In the genomic region with DNA sequence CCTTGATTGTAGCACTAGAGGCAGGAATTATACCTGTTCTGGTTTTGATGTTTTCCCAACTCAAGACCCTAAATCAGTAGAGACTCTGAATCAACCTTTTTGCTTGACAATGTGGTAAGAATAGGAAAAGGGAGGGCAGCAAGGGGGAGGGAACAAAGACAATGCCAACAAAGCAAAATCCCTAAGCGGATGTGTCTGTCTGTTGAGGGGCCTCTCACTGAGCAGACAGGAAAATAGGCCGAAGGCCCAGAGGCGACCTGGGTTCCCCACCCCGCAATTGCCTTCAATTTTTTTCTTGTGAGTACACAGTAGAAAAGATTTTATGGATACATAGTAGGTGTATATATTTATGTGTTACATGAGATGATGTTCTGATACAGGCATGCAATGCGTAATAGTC, we compare ENCODE assay signal across 1 cellular context.
TF ChIP-seq lines count a peak whose summit lies in the region.

No MANE protein-coding gene starts in this region.

TF ChIP-seq in WTC11, 78 proteins besides CTCF, POLR2A, EP300 and RAD21 (continued from another document):
- TF ChIP-seq HMGA2 (CRISPR knock-in tag; IDR thresholded peaks at IDR 0.05) (no peak), TEAD1 (CRISPR knock-in tag; IDR thresholded peaks at IDR 0.05) (no peak), ZNF263 (CRISPR knock-in tag; IDR thresholded peaks at IDR 0.05; ENCODE audit: low read depth) (no peak), JUN (CRISPR knock-in tag; IDR thresholded peaks at IDR 0.05) (no peak), PRRX2 (CRISPR knock-in tag; IDR thresholded peaks at IDR 0.05) (no peak), EMX1 (CRISPR knock-in tag; IDR thresholded peaks at IDR 0.05) (no peak), RELA (CRISPR knock-in tag; IDR thresholded peaks at IDR 0.05; ENCODE audit: borderline replicate concordance) (no peak), SOX15 (CRISPR knock-in tag; IDR thresholded peaks at IDR 0.05) (no peak), FOXJ3 (CRISPR knock-in tag; IDR thresholded peaks at IDR 0.05; ENCODE audit: borderline replicate concordance) (no peak), NFE2L1 (CRISPR knock-in tag; IDR thresholded peaks at IDR 0.05) (no peak), CBFB (CRISPR knock-in tag; IDR thresholded peaks at IDR 0.05; ENCODE audit: low read depth) (no peak), MXD4 (CRISPR knock-in tag; IDR thresholded peaks at IDR 0.05; ENCODE audit: borderline replicate concordance) (no peak)
- TF ChIP-seq, protein P1, sequence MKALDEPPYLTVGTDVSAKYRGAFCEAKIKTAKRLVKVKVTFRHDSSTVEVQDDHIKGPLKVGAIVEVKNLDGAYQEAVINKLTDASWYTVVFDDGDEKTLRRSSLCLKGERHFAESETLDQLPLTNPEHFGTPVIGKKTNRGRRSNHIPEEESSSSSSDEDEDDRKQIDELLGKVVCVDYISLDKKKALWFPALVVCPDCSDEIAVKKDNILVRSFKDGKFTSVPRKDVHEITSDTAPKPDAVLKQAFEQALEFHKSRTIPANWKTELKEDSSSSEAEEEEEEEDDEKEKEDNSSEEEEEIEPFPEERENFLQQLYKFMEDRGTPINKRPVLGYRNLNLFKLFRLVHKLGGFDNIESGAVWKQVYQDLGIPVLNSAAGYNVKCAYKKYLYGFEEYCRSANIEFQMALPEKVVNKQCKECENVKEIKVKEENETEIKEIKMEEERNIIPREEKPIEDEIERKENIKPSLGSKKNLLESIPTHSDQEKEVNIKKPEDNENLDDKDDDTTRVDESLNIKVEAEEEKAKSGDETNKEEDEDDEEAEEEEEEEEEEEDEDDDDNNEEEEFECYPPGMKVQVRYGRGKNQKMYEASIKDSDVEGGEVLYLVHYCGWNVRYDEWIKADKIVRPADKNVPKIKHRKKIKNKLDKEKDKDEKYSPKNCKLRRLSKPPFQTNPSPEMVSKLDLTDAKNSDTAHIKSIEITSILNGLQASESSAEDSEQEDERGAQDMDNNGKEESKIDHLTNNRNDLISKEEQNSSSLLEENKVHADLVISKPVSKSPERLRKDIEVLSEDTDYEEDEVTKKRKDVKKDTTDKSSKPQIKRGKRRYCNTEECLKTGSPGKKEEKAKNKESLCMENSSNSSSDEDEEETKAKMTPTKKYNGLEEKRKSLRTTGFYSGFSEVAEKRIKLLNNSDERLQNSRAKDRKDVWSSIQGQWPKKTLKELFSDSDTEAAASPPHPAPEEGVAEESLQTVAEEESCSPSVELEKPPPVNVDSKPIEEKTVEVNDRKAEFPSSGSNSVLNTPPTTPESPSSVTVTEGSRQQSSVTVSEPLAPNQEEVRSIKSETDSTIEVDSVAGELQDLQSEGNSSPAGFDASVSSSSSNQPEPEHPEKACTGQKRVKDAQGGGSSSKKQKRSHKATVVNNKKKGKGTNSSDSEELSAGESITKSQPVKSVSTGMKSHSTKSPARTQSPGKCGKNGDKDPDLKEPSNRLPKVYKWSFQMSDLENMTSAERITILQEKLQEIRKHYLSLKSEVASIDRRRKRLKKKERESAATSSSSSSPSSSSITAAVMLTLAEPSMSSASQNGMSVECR (CRISPR knock-in tag; IDR thresholded peaks at IDR 0.05; ENCODE audit: borderline replicate concordance) = no peak
- TF ChIP-seq, protein P2, sequence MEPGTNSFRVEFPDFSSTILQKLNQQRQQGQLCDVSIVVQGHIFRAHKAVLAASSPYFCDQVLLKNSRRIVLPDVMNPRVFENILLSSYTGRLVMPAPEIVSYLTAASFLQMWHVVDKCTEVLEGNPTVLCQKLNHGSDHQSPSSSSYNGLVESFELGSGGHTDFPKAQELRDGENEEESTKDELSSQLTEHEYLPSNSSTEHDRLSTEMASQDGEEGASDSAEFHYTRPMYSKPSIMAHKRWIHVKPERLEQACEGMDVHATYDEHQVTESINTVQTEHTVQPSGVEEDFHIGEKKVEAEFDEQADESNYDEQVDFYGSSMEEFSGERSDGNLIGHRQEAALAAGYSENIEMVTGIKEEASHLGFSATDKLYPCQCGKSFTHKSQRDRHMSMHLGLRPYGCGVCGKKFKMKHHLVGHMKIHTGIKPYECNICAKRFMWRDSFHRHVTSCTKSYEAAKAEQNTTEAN (CRISPR knock-in tag; IDR thresholded peaks at IDR 0.05) = no peak
- TF ChIP-seq, protein P3, sequence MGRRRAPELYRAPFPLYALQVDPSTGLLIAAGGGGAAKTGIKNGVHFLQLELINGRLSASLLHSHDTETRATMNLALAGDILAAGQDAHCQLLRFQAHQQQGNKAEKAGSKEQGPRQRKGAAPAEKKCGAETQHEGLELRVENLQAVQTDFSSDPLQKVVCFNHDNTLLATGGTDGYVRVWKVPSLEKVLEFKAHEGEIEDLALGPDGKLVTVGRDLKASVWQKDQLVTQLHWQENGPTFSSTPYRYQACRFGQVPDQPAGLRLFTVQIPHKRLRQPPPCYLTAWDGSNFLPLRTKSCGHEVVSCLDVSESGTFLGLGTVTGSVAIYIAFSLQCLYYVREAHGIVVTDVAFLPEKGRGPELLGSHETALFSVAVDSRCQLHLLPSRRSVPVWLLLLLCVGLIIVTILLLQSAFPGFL (CRISPR knock-in tag; IDR thresholded peaks at IDR 0.05; ENCODE audit: borderline replicate concordance) = no peak
- TF ChIP-seq, protein P4, sequence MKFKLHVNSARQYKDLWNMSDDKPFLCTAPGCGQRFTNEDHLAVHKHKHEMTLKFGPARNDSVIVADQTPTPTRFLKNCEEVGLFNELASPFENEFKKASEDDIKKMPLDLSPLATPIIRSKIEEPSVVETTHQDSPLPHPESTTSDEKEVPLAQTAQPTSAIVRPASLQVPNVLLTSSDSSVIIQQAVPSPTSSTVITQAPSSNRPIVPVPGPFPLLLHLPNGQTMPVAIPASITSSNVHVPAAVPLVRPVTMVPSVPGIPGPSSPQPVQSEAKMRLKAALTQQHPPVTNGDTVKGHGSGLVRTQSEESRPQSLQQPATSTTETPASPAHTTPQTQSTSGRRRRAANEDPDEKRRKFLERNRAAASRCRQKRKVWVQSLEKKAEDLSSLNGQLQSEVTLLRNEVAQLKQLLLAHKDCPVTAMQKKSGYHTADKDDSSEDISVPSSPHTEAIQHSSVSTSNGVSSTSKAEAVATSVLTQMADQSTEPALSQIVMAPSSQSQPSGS (CRISPR knock-in tag; IDR thresholded peaks at IDR 0.05; ENCODE audit: borderline replicate concordance, low read depth) = no peak
- TF ChIP-seq, protein P5, sequence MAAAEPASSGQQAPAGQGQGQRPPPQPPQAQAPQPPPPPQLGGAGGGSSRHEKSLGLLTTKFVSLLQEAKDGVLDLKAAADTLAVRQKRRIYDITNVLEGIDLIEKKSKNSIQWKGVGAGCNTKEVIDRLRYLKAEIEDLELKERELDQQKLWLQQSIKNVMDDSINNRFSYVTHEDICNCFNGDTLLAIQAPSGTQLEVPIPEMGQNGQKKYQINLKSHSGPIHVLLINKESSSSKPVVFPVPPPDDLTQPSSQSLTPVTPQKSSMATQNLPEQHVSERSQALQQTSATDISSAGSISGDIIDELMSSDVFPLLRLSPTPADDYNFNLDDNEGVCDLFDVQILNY (CRISPR knock-in tag; IDR thresholded peaks at IDR 0.05) = no peak
- TF ChIP-seq, protein P6, sequence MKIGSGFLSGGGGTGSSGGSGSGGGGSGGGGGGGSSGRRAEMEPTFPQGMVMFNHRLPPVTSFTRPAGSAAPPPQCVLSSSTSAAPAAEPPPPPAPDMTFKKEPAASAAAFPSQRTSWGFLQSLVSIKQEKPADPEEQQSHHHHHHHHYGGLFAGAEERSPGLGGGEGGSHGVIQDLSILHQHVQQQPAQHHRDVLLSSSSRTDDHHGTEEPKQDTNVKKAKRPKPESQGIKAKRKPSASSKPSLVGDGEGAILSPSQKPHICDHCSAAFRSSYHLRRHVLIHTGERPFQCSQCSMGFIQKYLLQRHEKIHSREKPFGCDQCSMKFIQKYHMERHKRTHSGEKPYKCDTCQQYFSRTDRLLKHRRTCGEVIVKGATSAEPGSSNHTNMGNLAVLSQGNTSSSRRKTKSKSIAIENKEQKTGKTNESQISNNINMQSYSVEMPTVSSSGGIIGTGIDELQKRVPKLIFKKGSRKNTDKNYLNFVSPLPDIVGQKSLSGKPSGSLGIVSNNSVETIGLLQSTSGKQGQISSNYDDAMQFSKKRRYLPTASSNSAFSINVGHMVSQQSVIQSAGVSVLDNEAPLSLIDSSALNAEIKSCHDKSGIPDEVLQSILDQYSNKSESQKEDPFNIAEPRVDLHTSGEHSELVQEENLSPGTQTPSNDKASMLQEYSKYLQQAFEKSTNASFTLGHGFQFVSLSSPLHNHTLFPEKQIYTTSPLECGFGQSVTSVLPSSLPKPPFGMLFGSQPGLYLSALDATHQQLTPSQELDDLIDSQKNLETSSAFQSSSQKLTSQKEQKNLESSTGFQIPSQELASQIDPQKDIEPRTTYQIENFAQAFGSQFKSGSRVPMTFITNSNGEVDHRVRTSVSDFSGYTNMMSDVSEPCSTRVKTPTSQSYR (CRISPR knock-in tag; IDR thresholded peaks at IDR 0.05) = no peak
- TF ChIP-seq, protein P7, sequence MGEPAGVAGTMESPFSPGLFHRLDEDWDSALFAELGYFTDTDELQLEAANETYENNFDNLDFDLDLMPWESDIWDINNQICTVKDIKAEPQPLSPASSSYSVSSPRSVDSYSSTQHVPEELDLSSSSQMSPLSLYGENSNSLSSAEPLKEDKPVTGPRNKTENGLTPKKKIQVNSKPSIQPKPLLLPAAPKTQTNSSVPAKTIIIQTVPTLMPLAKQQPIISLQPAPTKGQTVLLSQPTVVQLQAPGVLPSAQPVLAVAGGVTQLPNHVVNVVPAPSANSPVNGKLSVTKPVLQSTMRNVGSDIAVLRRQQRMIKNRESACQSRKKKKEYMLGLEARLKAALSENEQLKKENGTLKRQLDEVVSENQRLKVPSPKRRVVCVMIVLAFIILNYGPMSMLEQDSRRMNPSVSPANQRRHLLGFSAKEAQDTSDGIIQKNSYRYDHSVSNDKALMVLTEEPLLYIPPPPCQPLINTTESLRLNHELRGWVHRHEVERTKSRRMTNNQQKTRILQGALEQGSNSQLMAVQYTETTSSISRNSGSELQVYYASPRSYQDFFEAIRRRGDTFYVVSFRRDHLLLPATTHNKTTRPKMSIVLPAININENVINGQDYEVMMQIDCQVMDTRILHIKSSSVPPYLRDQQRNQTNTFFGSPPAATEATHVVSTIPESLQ (CRISPR knock-in tag; IDR thresholded peaks at IDR 0.05) = no peak
TF ChIP-seq in WTC11: peak in this region for 0.
